In the genomic region with DNA sequence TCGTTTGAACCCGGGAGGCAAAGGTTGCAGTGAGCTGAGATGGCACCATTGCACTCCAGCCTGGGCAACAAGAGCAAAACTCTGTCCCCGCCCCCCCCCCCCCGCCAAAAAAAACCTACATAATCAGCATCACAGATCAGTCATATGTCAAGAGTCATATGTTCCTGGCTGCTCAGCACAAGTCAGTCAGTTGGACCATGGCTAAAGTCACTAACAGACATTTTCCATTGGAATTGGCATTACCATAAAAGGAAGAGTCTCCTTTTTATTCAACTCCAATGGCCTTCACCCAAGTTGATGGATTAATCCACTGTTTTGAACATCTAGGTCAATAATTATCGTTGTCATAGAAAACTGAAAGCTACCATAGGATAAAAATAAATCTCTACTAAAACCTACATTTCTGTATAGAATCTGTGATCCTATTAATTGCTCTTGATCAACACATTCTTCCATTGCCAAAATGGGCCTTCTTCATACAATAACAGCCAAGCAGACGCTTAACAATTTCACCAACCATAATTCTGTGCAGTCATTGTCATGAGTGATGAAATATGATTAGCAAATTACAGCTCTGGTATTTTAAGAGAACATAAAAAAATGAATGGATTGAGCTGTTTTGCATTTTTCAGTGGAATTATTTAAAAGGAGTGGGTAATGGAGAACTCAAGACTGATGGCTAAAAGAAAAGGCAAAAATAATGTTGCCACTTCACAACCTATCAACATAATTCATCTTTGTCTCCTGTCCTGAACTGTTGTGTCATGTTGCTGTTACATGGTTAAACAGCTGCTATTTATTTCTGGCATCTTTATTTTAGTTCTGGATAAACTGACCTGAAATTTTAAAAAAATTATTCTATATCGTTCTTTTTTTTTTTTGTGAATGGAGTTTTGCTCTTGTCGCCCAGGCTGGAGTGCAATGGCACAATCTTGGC, we compare ENCODE assay signal across 1 cellular context.
A peak's percentile ranks its signal among the peaks of the same experiment; 100 is the strongest.
TF ChIP-seq lines count a peak whose summit lies in the region.

No MANE protein-coding gene starts in this region.

TF ChIP-seq in K562, 482 proteins besides CTCF, POLR2A, EP300 and RAD21 (continued from another document):
- TF ChIP-seq, protein P1, sequence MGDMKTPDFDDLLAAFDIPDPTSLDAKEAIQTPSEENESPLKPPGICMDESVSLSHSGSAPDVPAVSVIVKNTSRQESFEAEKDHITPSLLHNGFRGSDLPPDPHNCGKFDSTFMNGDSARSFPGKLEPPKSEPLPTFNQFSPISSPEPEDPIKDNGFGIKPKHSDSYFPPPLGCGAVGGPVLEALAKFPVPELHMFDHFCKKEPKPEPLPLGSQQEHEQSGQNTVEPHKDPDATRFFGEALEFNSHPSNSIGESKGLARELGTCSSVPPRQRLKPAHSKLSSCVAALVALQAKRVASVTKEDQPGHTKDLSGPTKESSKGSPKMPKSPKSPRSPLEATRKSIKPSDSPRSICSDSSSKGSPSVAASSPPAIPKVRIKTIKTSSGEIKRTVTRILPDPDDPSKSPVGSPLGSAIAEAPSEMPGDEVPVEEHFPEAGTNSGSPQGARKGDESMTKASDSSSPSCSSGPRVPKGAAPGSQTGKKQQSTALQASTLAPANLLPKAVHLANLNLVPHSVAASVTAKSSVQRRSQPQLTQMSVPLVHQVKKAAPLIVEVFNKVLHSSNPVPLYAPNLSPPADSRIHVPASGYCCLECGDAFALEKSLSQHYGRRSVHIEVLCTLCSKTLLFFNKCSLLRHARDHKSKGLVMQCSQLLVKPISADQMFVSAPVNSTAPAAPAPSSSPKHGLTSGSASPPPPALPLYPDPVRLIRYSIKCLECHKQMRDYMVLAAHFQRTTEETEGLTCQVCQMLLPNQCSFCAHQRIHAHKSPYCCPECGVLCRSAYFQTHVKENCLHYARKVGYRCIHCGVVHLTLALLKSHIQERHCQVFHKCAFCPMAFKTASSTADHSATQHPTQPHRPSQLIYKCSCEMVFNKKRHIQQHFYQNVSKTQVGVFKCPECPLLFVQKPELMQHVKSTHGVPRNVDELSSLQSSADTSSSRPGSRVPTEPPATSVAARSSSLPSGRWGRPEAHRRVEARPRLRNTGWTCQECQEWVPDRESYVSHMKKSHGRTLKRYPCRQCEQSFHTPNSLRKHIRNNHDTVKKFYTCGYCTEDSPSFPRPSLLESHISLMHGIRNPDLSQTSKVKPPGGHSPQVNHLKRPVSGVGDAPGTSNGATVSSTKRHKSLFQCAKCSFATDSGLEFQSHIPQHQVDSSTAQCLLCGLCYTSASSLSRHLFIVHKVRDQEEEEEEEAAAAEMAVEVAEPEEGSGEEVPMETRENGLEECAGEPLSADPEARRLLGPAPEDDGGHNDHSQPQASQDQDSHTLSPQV (IDR thresholded peaks at IDR 0.05): 0 out of 2 replicates have a peak, but pooled peaks have one; percentile 17
- no peak for TF ChIP-seq TFAM (CRISPR knock-in tag; conservative IDR thresholded peaks at IDR 0.05)
- TF ChIP-seq ZNF224 (CRISPR knock-in tag; IDR thresholded peaks at IDR 0.05): no peak
- TF ChIP-seq U2AF1 (optimal IDR thresholded peaks at IDR 0.05; ENCODE audit: low read depth, low read length): no peak
- TF ChIP-seq, protein P2, sequence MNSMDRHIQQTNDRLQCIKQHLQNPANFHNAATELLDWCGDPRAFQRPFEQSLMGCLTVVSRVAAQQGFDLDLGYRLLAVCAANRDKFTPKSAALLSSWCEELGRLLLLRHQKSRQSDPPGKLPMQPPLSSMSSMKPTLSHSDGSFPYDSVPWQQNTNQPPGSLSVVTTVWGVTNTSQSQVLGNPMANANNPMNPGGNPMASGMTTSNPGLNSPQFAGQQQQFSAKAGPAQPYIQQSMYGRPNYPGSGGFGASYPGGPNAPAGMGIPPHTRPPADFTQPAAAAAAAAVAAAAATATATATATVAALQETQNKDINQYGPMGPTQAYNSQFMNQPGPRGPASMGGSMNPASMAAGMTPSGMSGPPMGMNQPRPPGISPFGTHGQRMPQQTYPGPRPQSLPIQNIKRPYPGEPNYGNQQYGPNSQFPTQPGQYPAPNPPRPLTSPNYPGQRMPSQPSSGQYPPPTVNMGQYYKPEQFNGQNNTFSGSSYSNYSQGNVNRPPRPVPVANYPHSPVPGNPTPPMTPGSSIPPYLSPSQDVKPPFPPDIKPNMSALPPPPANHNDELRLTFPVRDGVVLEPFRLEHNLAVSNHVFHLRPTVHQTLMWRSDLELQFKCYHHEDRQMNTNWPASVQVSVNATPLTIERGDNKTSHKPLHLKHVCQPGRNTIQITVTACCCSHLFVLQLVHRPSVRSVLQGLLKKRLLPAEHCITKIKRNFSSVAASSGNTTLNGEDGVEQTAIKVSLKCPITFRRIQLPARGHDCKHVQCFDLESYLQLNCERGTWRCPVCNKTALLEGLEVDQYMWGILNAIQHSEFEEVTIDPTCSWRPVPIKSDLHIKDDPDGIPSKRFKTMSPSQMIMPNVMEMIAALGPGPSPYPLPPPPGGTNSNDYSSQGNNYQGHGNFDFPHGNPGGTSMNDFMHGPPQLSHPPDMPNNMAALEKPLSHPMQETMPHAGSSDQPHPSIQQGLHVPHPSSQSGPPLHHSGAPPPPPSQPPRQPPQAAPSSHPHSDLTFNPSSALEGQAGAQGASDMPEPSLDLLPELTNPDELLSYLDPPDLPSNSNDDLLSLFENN (IDR thresholded peaks at IDR 0.05; ENCODE audit: low read depth in 2 of 2, low read length in 2 of 2): no peak
- peak; percentile 18; the same call in 1 of the 2 replicates for TF ChIP-seq CEBPG (CRISPR knock-in tag; IDR thresholded peaks at IDR 0.05)
- peak; percentile 57 to 78 for TF ChIP-seq CEBPG (tag; conservative IDR thresholded peaks at IDR 0.05 in 1 of 2, IDR thresholded peaks at IDR 0.05 in 1 of 2)
- TF ChIP-seq, protein P3, sequence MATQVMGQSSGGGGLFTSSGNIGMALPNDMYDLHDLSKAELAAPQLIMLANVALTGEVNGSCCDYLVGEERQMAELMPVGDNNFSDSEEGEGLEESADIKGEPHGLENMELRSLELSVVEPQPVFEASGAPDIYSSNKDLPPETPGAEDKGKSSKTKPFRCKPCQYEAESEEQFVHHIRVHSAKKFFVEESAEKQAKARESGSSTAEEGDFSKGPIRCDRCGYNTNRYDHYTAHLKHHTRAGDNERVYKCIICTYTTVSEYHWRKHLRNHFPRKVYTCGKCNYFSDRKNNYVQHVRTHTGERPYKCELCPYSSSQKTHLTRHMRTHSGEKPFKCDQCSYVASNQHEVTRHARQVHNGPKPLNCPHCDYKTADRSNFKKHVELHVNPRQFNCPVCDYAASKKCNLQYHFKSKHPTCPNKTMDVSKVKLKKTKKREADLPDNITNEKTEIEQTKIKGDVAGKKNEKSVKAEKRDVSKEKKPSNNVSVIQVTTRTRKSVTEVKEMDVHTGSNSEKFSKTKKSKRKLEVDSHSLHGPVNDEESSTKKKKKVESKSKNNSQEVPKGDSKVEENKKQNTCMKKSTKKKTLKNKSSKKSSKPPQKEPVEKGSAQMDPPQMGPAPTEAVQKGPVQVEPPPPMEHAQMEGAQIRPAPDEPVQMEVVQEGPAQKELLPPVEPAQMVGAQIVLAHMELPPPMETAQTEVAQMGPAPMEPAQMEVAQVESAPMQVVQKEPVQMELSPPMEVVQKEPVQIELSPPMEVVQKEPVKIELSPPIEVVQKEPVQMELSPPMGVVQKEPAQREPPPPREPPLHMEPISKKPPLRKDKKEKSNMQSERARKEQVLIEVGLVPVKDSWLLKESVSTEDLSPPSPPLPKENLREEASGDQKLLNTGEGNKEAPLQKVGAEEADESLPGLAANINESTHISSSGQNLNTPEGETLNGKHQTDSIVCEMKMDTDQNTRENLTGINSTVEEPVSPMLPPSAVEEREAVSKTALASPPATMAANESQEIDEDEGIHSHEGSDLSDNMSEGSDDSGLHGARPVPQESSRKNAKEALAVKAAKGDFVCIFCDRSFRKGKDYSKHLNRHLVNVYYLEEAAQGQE (CRISPR knock-in tag; IDR thresholded peaks at IDR 0.05; ENCODE audit: low read depth): no peak
- peak; percentile 34; the same call in 1 of the 2 replicates for TF ChIP-seq ZNF316 (IDR thresholded peaks at IDR 0.05)
- no peak for TF ChIP-seq U2AF2 (optimal IDR thresholded peaks at IDR 0.05; ENCODE audit: low read depth, low read length)
- no peak for TF ChIP-seq PPARD (CRISPR knock-in tag; IDR thresholded peaks at IDR 0.05)
- TF ChIP-seq ZNF740 (CRISPR knock-in tag; IDR thresholded peaks at IDR 0.05): no peak
- TF ChIP-seq ZNF740 (tag; IDR thresholded peaks at IDR 0.05): 0 out of 4 replicates have a peak, but pooled peaks have one; percentile 20 to 29
- no peak for TF ChIP-seq BRF2 (IDR thresholded peaks at IDR 0.05; ENCODE audit: borderline replicate concordance, insufficient read depth, insufficient read length)
